In the genomic region with DNA sequence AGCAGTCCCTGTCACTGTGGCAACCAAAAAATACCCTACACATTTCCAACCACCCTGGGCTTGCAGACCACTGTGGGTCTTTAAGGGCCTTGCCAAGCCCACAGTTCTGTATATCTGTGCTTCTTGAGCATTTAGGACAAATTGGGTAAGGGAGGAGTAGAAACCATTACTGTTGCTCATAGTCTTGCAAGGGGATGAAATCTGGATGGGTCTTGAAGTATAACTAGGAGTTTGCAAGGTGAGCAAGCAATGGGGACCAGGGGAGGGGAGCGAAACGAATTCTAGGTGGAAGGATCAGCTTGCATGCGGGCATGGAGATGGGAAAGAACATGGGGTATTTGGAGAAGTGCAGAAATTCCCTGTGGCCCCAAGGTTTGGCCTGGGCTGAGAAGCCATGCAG, we compare ENCODE assay signal across 23 cellular contexts.
DNase-seq lines count a peak whose midpoint lies in the region; ATAC-seq and TF ChIP-seq lines count a peak whose summit lies in the region.
"Had no signal": no experiment of that assay in that cellular context is flagged by ENCODE, and none has a peak within 500 bp of the region (broad histone marks: within the 10 kb centered on the region; RNA-seq: fewer than 3 reads in every experiment).

No MANE protein-coding gene starts in this region.

- 98 to 99% methylated on average over 3 of the region's 3 CpGs for WGBS in GM23248 (ENCODE audit: low coverage in 1 of 2, low lambda C conversion rate in 2 of 2, missing lambda C conversion rate in 2 of 2), 2 experiments
- WGBS in spleen, 5 donors = 95 to 99% (median 98%) methylated on average over 3 of the region's 3 CpGs

- ATAC-seq in SK-N-SH treated with all-trans-retinoic acid at 6 μM for 48 hours (no peak), HG03097 (IDR thresholded peaks at IDR 0.05; ENCODE audit: low FRiP score, unreplicated experiment) (no peak), HG03432 (IDR thresholded peaks at IDR 0.05; ENCODE audit: unreplicated experiment) (no peak), HG02884 (IDR thresholded peaks at IDR 0.05; ENCODE audit: unreplicated experiment) (no peak)
- ATAC-seq: activated CD8-positive, alpha-beta T cell treated with anti-CD3 and anti-CD28 coated beads, Interleukin-2, amount 10 ng/mL, durations not matched to agents 7 days and 5 days; CD8-positive, alpha-beta T cell; K562 had no signal

- DNase-seq in GM23248 = no peak
- peak; percentile 38 for DNase-seq in islet precursor cell
- DNase-seq in spleen = peak; percentile 4
- DNase-seq: activated CD4-positive, alpha-beta T cell treated with anti-CD3 and anti-CD28 coated beads for 1 hour; activated CD8-positive, alpha-beta T cell treated with anti-CD3 and anti-CD28 coated beads, Interleukin-2, amount 10 ng/mL, durations not matched to agents 7 days and 5 days; activated naive CD4-positive, alpha-beta T cell treated with Interleukin-2 at 50 U/mL for 16 hours; activated T-cell treated with anti-CD3 and anti-CD28 coated beads, Interleukin-2, amount 50 U/mL, for 1 hour; CD8-positive, alpha-beta T cell; cerebellar nuclear complex; effector CD4-positive, alpha-beta T cell; MM.1S; naive B cell; NCI-H146; NCI-H526 treated with DMSO at 0.1 percent for 48 hours; occipital lobe; RPMI8226 had no signal

- H3K27ac ChIP-seq in GM23248 = peak overlapping the region; percentile 85
- H3K27ac ChIP-seq in spleen = no peak overlapping the region
- H3K27ac ChIP-seq: vagina had no signal

- no peaks in the 10 kb centered on the region for H3K9me3 ChIP-seq in GM23248 (ENCODE audit: low read depth)
- no peaks in the 10 kb centered on the region for H3K9me3 ChIP-seq in spleen
- H3K9me3 ChIP-seq: right atrium auricular region, vagina had no signal

- peaks cover 54% of the 10 kb centered on the region for H3K4me1 ChIP-seq in GM23248 (ENCODE audit: insufficient read depth)
- peaks cover 8 to 25% (median 17%) of the 10 kb centered on the region in 6 donors for H3K4me1 ChIP-seq in spleen

- peak overlapping the region; percentile 34 for H3K9ac ChIP-seq in GM23248

- TF ChIP-seq POLR2A in spleen (IDR thresholded peaks at IDR 0.05) = no peak

- intact Hi-C loops in spleen (cut with DNase I; ENCODE audit: low total_unique reads) = no loop called here

- H3K4me3 ChIP-seq in GM23248 (no peak overlapping the region), spleen (no peak overlapping the region)
- H3K4me3 ChIP-seq: K562, right atrium auricular region, vagina had no signal

- H3F3A ChIP-seq in GM23248 (ENCODE audit: insufficient read depth) = peaks cover 67% of the 10 kb centered on the region

- H3K36me3 ChIP-seq in GM23248 (ENCODE audit: low read depth) (peaks cover 29% of the 10 kb centered on the region), spleen (no peaks in the 10 kb centered on the region)
- H3K36me3 ChIP-seq: right atrium auricular region, vagina had no signal

- peaks cover 46% of the 10 kb centered on the region for H3K79me2 ChIP-seq in GM23248 (ENCODE audit: insufficient read depth)

- no peak overlapping the region for H2AFZ ChIP-seq in GM23248

- H3K27me3 ChIP-seq in GM23248 (replicated peaks; ENCODE audit: insufficient read depth) (no peaks in the 10 kb centered on the region), spleen (replicated peaks in 1 of 7) (no peaks in the 10 kb centered on the region)
- H3K27me3 ChIP-seq: right atrium auricular region, vagina had no signal

- H3K4me2 ChIP-seq in GM23248 (ENCODE audit: unreplicated experiment) = peak overlapping the region; percentile 42

- no peak for TF ChIP-seq CTCF in spleen (IDR thresholded peaks at IDR 0.05 in 8 of 11, conservative IDR thresholded peaks at IDR 0.05 in 3 of 11)

- H4K20me1 ChIP-seq in GM23248 (ENCODE audit: insufficient read depth) = no peaks in the 10 kb centered on the region

- in situ Hi-C loops in GM23248 (cut with MboI) = no loop called here

- no peaks in the 10 kb centered on the region for H3K9me2 ChIP-seq in GM23248 (ENCODE audit: insufficient read depth)

TF ChIP-seq in SK-N-SH treated with all-trans-retinoic acid at 6 μM for 48 hours, 23 proteins besides CTCF, POLR2A, EP300 and RAD21:
- TF ChIP-seq ARNTL (CRISPR knock-in tag; IDR thresholded peaks at IDR 0.05; ENCODE audit: borderline replicate concordance, low read depth) (no peak), ZFP3 (CRISPR knock-in tag; IDR thresholded peaks at IDR 0.05) (peak; percentile 92)
TF ChIP-seq in SK-N-SH treated with all-trans-retinoic acid at 6 μM for 48 hours: peak in this region for 1.
